In the genomic region with DNA sequence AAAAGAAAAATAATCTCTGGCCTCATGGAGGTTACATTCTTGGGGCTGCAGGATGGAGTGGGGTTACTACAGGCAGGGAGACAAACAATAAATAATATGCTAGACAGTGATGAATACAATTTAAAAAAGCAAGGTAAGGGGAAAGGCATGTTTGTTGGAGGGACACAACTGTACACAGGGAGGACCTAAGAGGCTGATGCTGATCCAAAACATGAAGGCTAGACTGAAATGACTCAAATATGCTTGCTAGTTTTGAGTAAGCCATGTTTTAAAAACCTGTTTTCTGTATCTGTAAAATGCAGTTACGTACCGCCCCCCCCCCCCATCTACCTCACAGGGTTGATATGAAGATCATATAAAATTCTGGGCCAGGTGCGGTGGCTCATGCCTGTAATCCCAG, we compare ENCODE assay signal across 17 cellular contexts.
"Had no signal": no experiment of that assay in that cellular context is flagged by ENCODE, and none has a peak within 500 bp of the region (broad histone marks: within the 10 kb centered on the region; RNA-seq: fewer than 3 reads in every experiment).

No MANE protein-coding gene starts in this region.

- H3K9me3 ChIP-seq: spleen, tibial artery had no signal

- H3K4me1 ChIP-seq: tibial artery had no signal

- H3K27me3 ChIP-seq: spleen, tibial artery had no signal

- DNase-seq: activated CD4-positive, alpha-beta T cell treated with anti-CD3 and anti-CD28 coated beads, Interleukin-2, amount 50 U/mL, for 1 hour; activated CD4-positive, CD25-positive, alpha-beta regulatory T cell; amniotic stem cell; dermis blood vessel endothelial cell; foreskin fibroblast; hippocampal formation; midbrain; occipital lobe; posterior cingulate gyrus; SIG-M5; spleen; stimulated activated naive CD4-positive, alpha-beta T cell; substantia nigra; T-helper 9 cell; tibial artery had no signal

- H3K4me3 ChIP-seq: spleen, tibial artery had no signal

- H3K9me3 Mint-ChIP-seq: activated naive CD4-positive, alpha-beta T cell treated with anti-CD3 and anti-CD28 coated beads, Interleukin-2, amount 50 U/mL, for 72 hours had no signal

- H3K27ac ChIP-seq: epithelial cell of prostate, spleen, tibial artery had no signal
